5 cellular contexts compared by ENCODE assay signal in genomic region chr7:105281966-105282365, GRCh38.
"Had no signal": no experiment of that assay in that cellular context is flagged by ENCODE, and none has a peak within 500 bp of the region (broad histone marks: within the 10 kb centered on the region; RNA-seq: fewer than 3 reads in every experiment).

No MANE protein-coding gene starts in this region.

- H3K9me3 Mint-ChIP-seq: GM23338 had no signal

- H3K4me3 Mint-ChIP-seq: GM23338, H9 had no signal

- ATAC-seq: GM23338, K562 had no signal

- H3K27ac Mint-ChIP-seq: GM23338 had no signal

- H2AFZ ChIP-seq: GM23338 had no signal

- H3K4me2 ChIP-seq: GM23338 had no signal

- DNase-seq: H9, HCEC 1CT, IMR-90 had no signal

- H3K4me3 ChIP-seq: GM23338, K562 had no signal
